In genomic region chr5:58080573-58080972, GRCh38 we compare ENCODE assay signal across 16 cellular contexts.
DNase-seq lines count a peak whose midpoint lies in the region; ATAC-seq and TF ChIP-seq lines count a peak whose summit lies in the region.
"Had no signal": no experiment of that assay in that cellular context is flagged by ENCODE, and none has a peak within 500 bp of the region (broad histone marks: within the 10 kb centered on the region; RNA-seq: fewer than 3 reads in every experiment).

No MANE protein-coding gene starts in this region.

- intact Hi-C loops in mucosa of descending colon (cut with DNase I, micrococcal nuclease), result no loop called here

- H3K36me3 ChIP-seq in mucosa of descending colon (ENCODE audit: low read depth), result no peaks in the 10 kb centered on the region

- H3K27ac Mint-ChIP-seq in chondrocyte (ENCODE audit: unreplicated experiment), result no peak overlapping the region
- no peak overlapping the region for H3K27ac Mint-ChIP-seq in activated CD4-positive, alpha-beta memory T cell treated with anti-CD3 and anti-CD28 coated beads, Interleukin-2, amount 10 ng/mL, durations not matched to agents 7 days and 5 days
- H3K27ac Mint-ChIP-seq: activated T-helper 1 cell treated with anti-CD3 and anti-CD28 coated beads, Interleukin-12 subunit alpha, Interleukin-12 subunit beta, Interleukin-2, Interleukin-4 antibody, amounts not matched to agents 30 ng/mL and 10 ng/mL and 1 ng/mL, durations not matched to agents 14 hours and 24 hours and 36 hours; CD8-positive, alpha-beta memory T cell had no signal

- H3K36me3 Mint-ChIP-seq in chondrocyte (ENCODE audit: low read depth), result no peaks in the 10 kb centered on the region
- H3K36me3 Mint-ChIP-seq in activated CD4-positive, alpha-beta memory T cell treated with anti-CD3 and anti-CD28 coated beads, Interleukin-2, amount 10 ng/mL, durations not matched to agents 7 days and 5 days (ENCODE audit: low read depth), result no peaks in the 10 kb centered on the region
- H3K36me3 Mint-ChIP-seq: brain; CD8-positive, alpha-beta memory T cell had no signal

- POLR2A ChIA-PET in activated CD4-positive, alpha-beta memory T cell treated with anti-CD3 and anti-CD28 coated beads, Interleukin-2, amount 10 ng/mL, durations not matched to agents 7 days and 5 days (lab: Charles Lee), result no interaction called here

- no peaks in the 10 kb centered on the region for H3K27me3 Mint-ChIP-seq in chondrocyte (ENCODE audit: low read depth)
- no peaks in the 10 kb centered on the region for H3K27me3 Mint-ChIP-seq in activated CD4-positive, alpha-beta memory T cell treated with anti-CD3 and anti-CD28 coated beads, Interleukin-2, amount 10 ng/mL, durations not matched to agents 7 days and 5 days
- H3K27me3 Mint-ChIP-seq: CD8-positive, alpha-beta memory T cell had no signal

- no peaks in the 10 kb centered on the region for H3K9me3 Mint-ChIP-seq in chondrocyte (ENCODE audit: low read depth)
- H3K9me3 Mint-ChIP-seq in activated CD4-positive, alpha-beta memory T cell treated with anti-CD3 and anti-CD28 coated beads, Interleukin-2, amount 10 ng/mL, durations not matched to agents 7 days and 5 days, result no peaks in the 10 kb centered on the region
- H3K9me3 Mint-ChIP-seq: activated T-helper 1 cell treated with anti-CD3 and anti-CD28 coated beads, Interleukin-12 subunit alpha, Interleukin-12 subunit beta, Interleukin-2, Interleukin-4 antibody, amounts not matched to agents 30 ng/mL and 10 ng/mL and 1 ng/mL, durations not matched to agents 14 hours and 24 hours and 36 hours had no signal

- H3K4me3 Mint-ChIP-seq in chondrocyte (ENCODE audit: unreplicated experiment), result no peak overlapping the region
- H3K4me3 Mint-ChIP-seq in activated CD4-positive, alpha-beta memory T cell treated with anti-CD3 and anti-CD28 coated beads, Interleukin-2, amount 10 ng/mL, durations not matched to agents 7 days and 5 days, result no peak overlapping the region
- H3K4me3 Mint-ChIP-seq: activated T-helper 1 cell treated with anti-CD3 and anti-CD28 coated beads, Interleukin-12 subunit alpha, Interleukin-12 subunit beta, Interleukin-2, Interleukin-4 antibody, amounts not matched to agents 30 ng/mL and 10 ng/mL and 1 ng/mL, durations not matched to agents 14 hours and 24 hours and 36 hours; brain; CD8-positive, alpha-beta memory T cell had no signal

- H3K4me1 ChIP-seq in mucosa of descending colon (ENCODE audit: low read depth), result no peaks in the 10 kb centered on the region
- H3K4me1 ChIP-seq: testis had no signal

- H3K4me3 ChIP-seq in cardiac fibroblast (replicated peaks in 1 of 2; ENCODE audit: low read depth in 2 of 2, low read length in 2 of 2) (no peak overlapping the region), mucosa of descending colon (no peak overlapping the region)
- H3K4me3 ChIP-seq: testis had no signal

- TF ChIP-seq CTCF in cardiac fibroblast (IDR thresholded peaks at IDR 0.05; ENCODE audit: low read depth, low read length) (no peak), chondrocyte (IDR thresholded peaks at IDR 0.05) (no peak), mucosa of descending colon (IDR thresholded peaks at IDR 0.05) (no peak)

- no peak for ATAC-seq in mucosa of descending colon

- peaks cover 11% of the 10 kb centered on the region for H3K4me1 Mint-ChIP-seq in chondrocyte (ENCODE audit: low read depth)
- no peaks in the 10 kb centered on the region for H3K4me1 Mint-ChIP-seq in activated CD4-positive, alpha-beta memory T cell treated with anti-CD3 and anti-CD28 coated beads, Interleukin-2, amount 10 ng/mL, durations not matched to agents 7 days and 5 days
- H3K4me1 Mint-ChIP-seq: CD8-positive, alpha-beta memory T cell had no signal

- CTCF ChIA-PET in activated CD4-positive, alpha-beta memory T cell treated with anti-CD3 and anti-CD28 coated beads, Interleukin-2, amount 10 ng/mL, durations not matched to agents 7 days and 5 days (lab: Charles Lee), result no interaction called here

- H3K9me3 ChIP-seq in mucosa of descending colon, result no peaks in the 10 kb centered on the region
- H3K9me3 ChIP-seq: testis had no signal

- peak; percentile 49 for DNase-seq in EH (ENCODE audit: low read depth)
- DNase-seq in NCI-H146 treated with DMSO at 0.1 percent for 48 hours (lab: John Stamatoyannopoulos, UW; ENCODE audit: unreplicated experiment), result peak; percentile 10
- peak; percentile 35 to 54 for DNase-seq in cardiac fibroblast (ENCODE audit: low read depth in 2 of 2)
- DNase-seq in kidney tubule cell (ENCODE audit: low spot score), result peak; percentile 57
- DNase-seq in chondrocyte (ENCODE audit: low spot score), result no peak
- DNase-seq in mucosa of descending colon, result no peak
- DNase-seq in NCI-H2081 treated with DMSO at 0.1 percent for 48 hours (lab: John Stamatoyannopoulos, UW), result no peak
- no peak for DNase-seq in activated CD4-positive, alpha-beta memory T cell treated with anti-CD3 and anti-CD28 coated beads, Interleukin-2, amount 10 ng/mL, durations not matched to agents 7 days and 5 days
- DNase-seq: activated CD4-positive, alpha-beta T cell treated with anti-CD3 and anti-CD28 coated beads for 48 hours; CD8-positive, alpha-beta memory T cell; KBM-7; midbrain; NCI-H2029 treated with DMSO at 0.1 percent for 48 hours; testis had no signal

Comparison
In these comparisons a context has a peak if more than half of its experiments do, and no peak if none do; other contexts are left out.
1. DNase-seq: peak in EH (single experiment), NCI-H146 treated with DMSO at 0.1 percent for 48 hours (single experiment), cardiac fibroblast (2 of 2) and kidney tubule cell (single experiment); none in chondrocyte (single experiment), mucosa of descending colon (0 of 3), NCI-H2081 treated with DMSO at 0.1 percent for 48 hours (single experiment) and activated CD4-positive, alpha-beta memory T cell treated with anti-CD3 and anti-CD28 coated beads, Interleukin-2, amount 10 ng/mL, durations not matched to agents 7 days and 5 days (single experiment).